ENCODE assay signal across 9 cellular contexts in genomic region chr2:122358729-122359128, GRCh38.
"Had no signal": no experiment of that assay in that cellular context is flagged by ENCODE, and none has a peak within 500 bp of the region (broad histone marks: within the 10 kb centered on the region; RNA-seq: fewer than 3 reads in every experiment).

No MANE protein-coding gene starts in this region.

- H3K9ac ChIP-seq: GM23248 had no signal

- H3K4me1 ChIP-seq: HAP-1 had no signal

- H3K4me3 ChIP-seq: GM23248, GM23338, HAP-1 had no signal

- ATAC-seq: GM23338, HCT116 had no signal

- H3K36me3 ChIP-seq: HAP-1 had no signal

- DNase-seq: GM23248, GOT3, H7, H9, HCEC 1CT, HFFc6 had no signal

- H3K9me3 ChIP-seq: HAP-1 had no signal

- H2AFZ ChIP-seq: GM23248, GM23338 had no signal

- H3K27ac ChIP-seq: GM23248 had no signal

- H3K4me2 ChIP-seq: GM23338 had no signal
